Comparison of ENCODE assay signal across 17 cellular contexts in the genomic region with DNA sequence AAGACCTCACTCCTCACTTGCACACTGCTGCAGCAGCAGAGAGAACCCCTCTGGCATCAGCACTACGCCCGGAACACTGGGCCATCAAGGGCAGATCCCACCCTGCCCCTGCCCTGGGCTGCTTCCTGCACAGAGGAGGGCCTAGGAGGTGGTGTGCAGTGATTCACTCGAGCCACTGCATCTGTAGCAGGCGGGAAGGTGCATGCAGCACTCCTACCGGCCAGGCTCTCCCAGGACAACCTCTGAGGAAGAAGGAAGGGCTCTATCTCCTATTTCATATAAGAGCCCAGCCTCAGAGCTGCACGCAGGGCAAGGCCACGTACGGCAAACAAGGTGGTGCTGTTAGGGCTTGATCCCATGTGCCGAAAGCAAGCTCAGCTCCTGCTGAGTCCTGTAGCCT.
"Had no signal": no experiment of that assay in that cellular context is flagged by ENCODE, and none has a peak within 500 bp of the region (broad histone marks: within the 10 kb centered on the region; RNA-seq: fewer than 3 reads in every experiment).

No MANE protein-coding gene starts in this region.

- H3K4me1 ChIP-seq: body of pancreas, stomach, vagina had no signal

- H3K27me3 Mint-ChIP-seq: activated naive CD4-positive, alpha-beta T cell treated with anti-CD3 and anti-CD28 coated beads, Interleukin-2, amount 50 U/mL, for 24 hours; activated T-helper 17 cell treated with anti-CD3 and anti-CD28 coated beads, Interleukin-2, amount 50 U/mL, for 72 hours; naive thymus-derived CD8-positive, alpha-beta T cell had no signal

- H3K4me1 Mint-ChIP-seq: activated T-helper 17 cell treated with anti-CD3 and anti-CD28 coated beads, Interleukin-2, amount 50 U/mL, for 72 hours; immature natural killer cell; WTC11 had no signal

- H3K9me3 Mint-ChIP-seq: activated naive CD4-positive, alpha-beta T cell treated with anti-CD3 and anti-CD28 coated beads, Interleukin-2, amount 50 U/mL, for 24 hours; activated T-helper 17 cell treated with anti-CD3 and anti-CD28 coated beads, Interleukin-2, amount 50 U/mL, for 72 hours; immature natural killer cell; naive thymus-derived CD8-positive, alpha-beta T cell; WTC11 had no signal

- H3K4me3 ChIP-seq: body of pancreas, mucosa of descending colon, stomach, tibial artery, vagina had no signal

- H3K4me3 Mint-ChIP-seq: activated naive CD4-positive, alpha-beta T cell treated with anti-CD3 and anti-CD28 coated beads, Interleukin-2, amount 50 U/mL, for 24 hours; activated T-helper 17 cell treated with anti-CD3 and anti-CD28 coated beads, Interleukin-2, amount 50 U/mL, for 72 hours; immature natural killer cell; WTC11 had no signal

- H3K27ac ChIP-seq: body of pancreas, stomach, tibial artery, vagina had no signal

- H3K27me3 ChIP-seq: body of pancreas, stomach, tibial artery, vagina had no signal

- H3K27ac Mint-ChIP-seq: activated naive CD4-positive, alpha-beta T cell treated with anti-CD3 and anti-CD28 coated beads, Interleukin-2, amount 50 U/mL, for 24 hours; activated T-helper 17 cell treated with anti-CD3 and anti-CD28 coated beads, Interleukin-2, amount 50 U/mL, for 72 hours; immature natural killer cell; WTC11 had no signal

- DNase-seq: activated CD4-positive, alpha-beta T cell treated with anti-CD3 and anti-CD28 coated beads for 48 hours; activated CD8-positive, alpha-beta memory T cell treated with anti-CD3 and anti-CD28 coated beads for 24 hours; body of pancreas; effector memory CD4-positive, alpha-beta T cell; glutamatergic neuron; immature natural killer cell; left colon; mucosa of descending colon; naive thymus-derived CD8-positive, alpha-beta T cell; stimulated activated CD4-positive, alpha-beta T cell treated with anti-CD3 and anti-CD28 coated beads, Interleukin-2, amount 100 ng/mL, for 48 hours; stomach; T-helper 1 cell; tibial artery had no signal

- H3K9me3 ChIP-seq: body of pancreas, mucosa of descending colon, stomach, tibial artery, vagina had no signal

- ATAC-seq: activated T-helper 17 cell treated with anti-CD3 and anti-CD28 coated beads, Interleukin-2, amount 50 U/mL, for 72 hours; body of pancreas; left colon; mucosa of descending colon; naive thymus-derived CD8-positive, alpha-beta T cell; WTC11 had no signal
